9 cellular contexts compared by ENCODE assay signal in the genomic region with DNA sequence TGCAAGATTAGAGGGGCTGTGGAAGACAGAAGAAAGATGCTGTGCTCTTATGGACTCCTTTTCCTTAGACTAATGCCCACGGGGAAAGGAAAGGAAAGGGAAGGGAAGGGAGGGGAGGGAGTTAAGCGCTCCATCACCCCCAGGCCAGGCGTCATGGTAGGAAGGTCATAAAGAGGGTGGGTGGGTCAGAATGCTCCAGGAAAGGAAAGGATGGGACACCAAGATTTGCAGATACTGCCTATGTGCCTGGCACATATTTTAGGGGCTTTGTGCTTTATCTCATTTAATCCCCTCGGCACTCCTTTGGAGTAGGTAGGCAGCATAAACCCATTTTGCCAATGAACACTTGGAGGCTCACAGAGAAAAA.
DNase-seq lines count a peak whose midpoint lies in the region; ATAC-seq and TF ChIP-seq lines count a peak whose summit lies in the region.
"Had no signal": no experiment of that assay in that cellular context is flagged by ENCODE, and none has a peak within 500 bp of the region (broad histone marks: within the 10 kb centered on the region; RNA-seq: fewer than 3 reads in every experiment).

No MANE protein-coding gene starts in this region.

- H3K9me3 ChIP-seq in DOHH2 (ENCODE audit: control insufficient read depth, insufficient read depth, low read length), result no peaks in the 10 kb centered on the region
- no peaks in the 10 kb centered on the region for H3K9me3 ChIP-seq in RWPE2 (ENCODE audit: severe bottlenecking)

- no peak for ATAC-seq in RWPE2 (ENCODE audit: low read depth)
- no peak for ATAC-seq in GM21381 (IDR thresholded peaks at IDR 0.05; ENCODE audit: unreplicated experiment)

- H3K4me2 ChIP-seq in DOHH2 (ENCODE audit: low read length), result peak overlapping the region; percentile 82

- no peaks in the 10 kb centered on the region for H3K27me3 ChIP-seq in DOHH2 (ENCODE audit: control insufficient read depth, low read length)
- no peaks in the 10 kb centered on the region for H3K27me3 ChIP-seq in RWPE2 (ENCODE audit: insufficient read depth, poor library complexity, severe bottlenecking)

- H3K79me2 ChIP-seq in DOHH2 (ENCODE audit: control insufficient read depth, low read length), result no peaks in the 10 kb centered on the region

- H3K27ac ChIP-seq in DOHH2 (ENCODE audit: low read depth, low read length) (no peak overlapping the region), RWPE2 (ENCODE audit: poor library complexity, severe bottlenecking) (no peak overlapping the region)
- H3K27ac ChIP-seq: epithelial cell of prostate had no signal

- H3K4me3 ChIP-seq in DOHH2 (ENCODE audit: low read length) (peak overlapping the region; percentile 66), RWPE2 (ENCODE audit: severe bottlenecking) (peak overlapping the region; percentile 20), foreskin fibroblast (ENCODE audit: low read depth in 1 of 2, low read length in 2 of 2) (peak overlapping the region; percentile 45 to 52), retinal pigment epithelial cell (ENCODE audit: low read length) (peak overlapping the region; percentile 50)

- no peaks in the 10 kb centered on the region for H3F3A ChIP-seq in DOHH2 (ENCODE audit: control insufficient read depth, insufficient read depth)

- no peaks in the 10 kb centered on the region for H3K9me2 ChIP-seq in DOHH2 (replicated peaks; ENCODE audit: control insufficient read depth, low read length)

- no peak for DNase-seq in RWPE2 (ENCODE audit: low spot score)
- no peak for DNase-seq in foreskin fibroblast
- no peak for DNase-seq in retinal pigment epithelial cell (ENCODE audit: low read depth)
- DNase-seq in DMS114 treated with DMSO at 0.1 percent for 48 hours (lab: John Stamatoyannopoulos, UW; ENCODE audit: unreplicated experiment), result no peak
- DNase-seq in NCI-H1436 treated with DMSO at 0.1 percent for 48 hours (lab: John Stamatoyannopoulos, UW), result no peak
- no peak for DNase-seq in AG08395 (ENCODE audit: low spot score)

- no peaks in the 10 kb centered on the region for H4K20me1 ChIP-seq in DOHH2 (ENCODE audit: control insufficient read depth, insufficient read depth, low read depth, low read length)

- no peak for TF ChIP-seq CTCF in DOHH2 (IDR thresholded peaks at IDR 0.05; ENCODE audit: low read depth, low read length, poor library complexity, severe bottlenecking)
- TF ChIP-seq CTCF in RWPE2 (IDR thresholded peaks at IDR 0.05; ENCODE audit: poor library complexity, severe bottlenecking), result no peak
- TF ChIP-seq CTCF in foreskin fibroblast (IDR thresholded peaks at IDR 0.05; ENCODE audit: low read depth, low read length), result no peak
- TF ChIP-seq CTCF in retinal pigment epithelial cell (conservative IDR thresholded peaks at IDR 0.05; ENCODE audit: low read depth, low read length), result no peak

- H3K4me1 ChIP-seq in DOHH2 (ENCODE audit: control insufficient read depth, low read length) (peaks cover 8% of the 10 kb centered on the region), RWPE2 (ENCODE audit: insufficient read depth, poor library complexity, severe bottlenecking) (no peaks in the 10 kb centered on the region)

- H3K36me3 ChIP-seq in DOHH2 (ENCODE audit: control insufficient read depth, low read length) (no peaks in the 10 kb centered on the region), RWPE2 (ENCODE audit: low read depth) (no peaks in the 10 kb centered on the region)
